Comparison of ENCODE assay signal across 9 cellular contexts in genomic region chr11:63491240-63491587, GRCh38. TPM values are rescaled to one million over a fixed set of nuclear protein-coding genes. Genes with fewer than 3 reads are reported as not detected.
DNase-seq lines count a peak whose midpoint lies in the region; ATAC-seq and TF ChIP-seq lines count a peak whose summit lies in the region.
"Had no signal": no experiment of that assay in that cellular context is flagged by ENCODE, and none has a peak within 500 bp of the region (broad histone marks: within the 10 kb centered on the region; RNA-seq: fewer than 3 reads in every experiment).

No MANE protein-coding gene starts in this region.

- H3K4me3 Mint-ChIP-seq in activated CD8-positive, alpha-beta memory T cell treated with anti-CD3 and anti-CD28 coated beads, Interleukin-2, amount 10 ng/mL, durations not matched to agents 7 days and 5 days: peak overlapping the region; percentile 71
- H3K4me3 Mint-ChIP-seq in mesothelial cell of epicardium: peak overlapping the region; percentile 78

- no peak for DNase-seq in activated CD8-positive, alpha-beta memory T cell treated with anti-CD3 and anti-CD28 coated beads, Interleukin-2, amount 10 ng/mL, durations not matched to agents 7 days and 5 days
- DNase-seq in activated CD8-positive, alpha-beta memory T cell treated with anti-CD3 and anti-CD28 coated beads, Interleukin-2, amount 50 U/mL, for 4 hours: no peak
- DNase-seq in dorsolateral prefrontal cortex (no peak), mesothelial cell of epicardium (ENCODE audit: low spot score in 2 of 2, unreplicated experiment in 2 of 2) (no peak), thyroid gland (no peak), NCI-H187 (lab: John Stamatoyannopoulos, UW) (no peak), NCI-H2227 (lab: John Stamatoyannopoulos, UW; ENCODE audit: unreplicated experiment) (no peak)

- H3K36me3 ChIP-seq in thyroid gland: no peaks in the 10 kb centered on the region

- H3K4me1 Mint-ChIP-seq in activated CD8-positive, alpha-beta memory T cell treated with anti-CD3 and anti-CD28 coated beads, Interleukin-2, amount 10 ng/mL, durations not matched to agents 7 days and 5 days: peaks cover 9% of the 10 kb centered on the region
- H3K4me1 Mint-ChIP-seq in mesothelial cell of epicardium: peaks cover 34% of the 10 kb centered on the region

- 5 to 6% methylated on average over 13 of the region's 13 CpGs for WGBS in thyroid gland, 2 donors

- H3K27me3 ChIP-seq in dorsolateral prefrontal cortex: no peaks in the 10 kb centered on the region
- H3K27me3 ChIP-seq in thyroid gland: no peaks in the 10 kb centered on the region

- no peaks in the 10 kb centered on the region for H3K9me3 Mint-ChIP-seq in activated CD8-positive, alpha-beta memory T cell treated with anti-CD3 and anti-CD28 coated beads, Interleukin-2, amount 10 ng/mL, durations not matched to agents 7 days and 5 days (ENCODE audit: low read depth)
- H3K9me3 Mint-ChIP-seq in mesothelial cell of epicardium: peaks cover 10% of the 10 kb centered on the region

- TF ChIP-seq CTCF in dorsolateral prefrontal cortex (IDR thresholded peaks at IDR 0.05 in 54 of 56, conservative IDR thresholded peaks at IDR 0.05 in 2 of 56; ENCODE audit: low read depth in 1 of 56, partially characterized antibody in 56 of 56) (no peak), mesothelial cell of epicardium (IDR thresholded peaks at IDR 0.05; ENCODE audit: unreplicated experiment) (no peak), thyroid gland (IDR thresholded peaks at IDR 0.05) (no peak)

- H3K9me3 ChIP-seq in thyroid gland: no peaks in the 10 kb centered on the region

- H3K4me3 ChIP-seq in dorsolateral prefrontal cortex: peak overlapping the region; percentile 47 to 78 (median 67)
- peak overlapping the region; percentile 7 to 37 (median 37) for H3K4me3 ChIP-seq in thyroid gland (replicated peaks in 1 of 3)

- CTCF ChIA-PET in activated CD8-positive, alpha-beta memory T cell treated with anti-CD3 and anti-CD28 coated beads, Interleukin-2, amount 10 ng/mL, durations not matched to agents 7 days and 5 days (lab: Charles Lee): interaction anchor here (0.8 to 3.2 kb wide), 5 partner anchors 9 to 144 kb away, joined by 3 to 16 read pairs (median 3); partner anchors contain the start of gene PLAAT4

- H3K27ac Mint-ChIP-seq in activated CD8-positive, alpha-beta memory T cell treated with anti-CD3 and anti-CD28 coated beads, Interleukin-2, amount 10 ng/mL, durations not matched to agents 7 days and 5 days: no peak overlapping the region
- H3K27ac Mint-ChIP-seq in mesothelial cell of epicardium: peak overlapping the region; percentile 64
- H3K27ac Mint-ChIP-seq: IgD-negative memory B cell had no signal

- ATAC-seq in activated CD8-positive, alpha-beta memory T cell treated with anti-CD3 and anti-CD28 coated beads, Interleukin-2, amount 10 ng/mL, durations not matched to agents 7 days and 5 days: no peak
- ATAC-seq in GM19452 (IDR thresholded peaks at IDR 0.05; ENCODE audit: unreplicated experiment): no peak

- intact Hi-C loops in dorsolateral prefrontal cortex (cut with DNase I): loop anchor here in 1 of 2 donors (2.0 kb wide), 1 partner anchor 18 kb away; no protein-coding TSS in a partner anchor
- intact Hi-C loops in thyroid gland (cut with DNase I): no loop called here

- TF ChIP-seq POLR2A in thyroid gland (IDR thresholded peaks at IDR 0.05): no peak

- H3K4me1 ChIP-seq in thyroid gland: no peaks in the 10 kb centered on the region

- H3K27me3 Mint-ChIP-seq in activated CD8-positive, alpha-beta memory T cell treated with anti-CD3 and anti-CD28 coated beads, Interleukin-2, amount 10 ng/mL, durations not matched to agents 7 days and 5 days: peaks cover 50% of the 10 kb centered on the region
- peaks cover 14% of the 10 kb centered on the region for H3K27me3 Mint-ChIP-seq in mesothelial cell of epicardium (ENCODE audit: low read depth)

- H3K36me3 Mint-ChIP-seq in activated CD8-positive, alpha-beta memory T cell treated with anti-CD3 and anti-CD28 coated beads, Interleukin-2, amount 10 ng/mL, durations not matched to agents 7 days and 5 days: no peaks in the 10 kb centered on the region
- H3K36me3 Mint-ChIP-seq in mesothelial cell of epicardium: peaks cover 5% of the 10 kb centered on the region
- H3K36me3 Mint-ChIP-seq: IgD-negative memory B cell had no signal

- peak overlapping the region; percentile 13 to 94 (median 87) for H3K27ac ChIP-seq in dorsolateral prefrontal cortex
- no peak overlapping the region for H3K27ac ChIP-seq in thyroid gland

RNA-seq across cellular contexts. Expression of gene PLAAT5, which starts 0.2 kb away (rescaled TPM):
- total RNA-seq in activated CD8-positive, alpha-beta memory T cell treated with anti-CD3 and anti-CD28 coated beads, Interleukin-2, amount 10 ng/mL, durations not matched to agents 7 days and 5 days: under 1 TPM; 0.19 to 0.26 TPM
- total RNA-seq in dorsolateral prefrontal cortex (10 to 100 TPM in 8 of 120 experiments, 1 to 10 TPM in 112; 1.7 to 13.3 (median 6.4) TPM), mesothelial cell of epicardium (1.9 to 2.2 TPM (median 1.9 TPM) in 3 replicates), thyroid gland (1 to 10 TPM in 1 of 4 donors, under 1 TPM in 3; 0.34 to 1.1 (median 0.59) TPM)

RNA-seq across cellular contexts. Expression of gene LGALS12, which starts 14.7 kb away (rescaled TPM):
- total RNA-seq in activated CD8-positive, alpha-beta memory T cell treated with anti-CD3 and anti-CD28 coated beads, Interleukin-2, amount 10 ng/mL, durations not matched to agents 7 days and 5 days: under 1 TPM; 0.23 to 0.29 TPM
- total RNA-seq in dorsolateral prefrontal cortex: under 1 TPM in 16 of 120 experiments, not detected in 104; 0.23 to 0.60 (median 0.40) TPM
- 0.58 to 0.89 TPM (median 0.79 TPM) in 3 replicates for total RNA-seq in mesothelial cell of epicardium
- total RNA-seq in thyroid gland: under 1 TPM in 1 of 4 donors, not detected in 3; 0.94 TPM

RNA-seq across cellular contexts. Expression of gene PLAAT4, which starts 45.4 kb away (rescaled TPM):
- total RNA-seq in activated CD8-positive, alpha-beta memory T cell treated with anti-CD3 and anti-CD28 coated beads, Interleukin-2, amount 10 ng/mL, durations not matched to agents 7 days and 5 days: 100 to 1,000 TPM in 1 of 2 experiments, 10 to 100 TPM in 1; 85.3 to 128 TPM
- total RNA-seq in dorsolateral prefrontal cortex (100 to 1,000 TPM in 2 of 120 experiments, 10 to 100 TPM in 118; 11.2 to 117 (median 25.4) TPM), mesothelial cell of epicardium (1.2 to 1.9 TPM (median 1.7 TPM) in 3 replicates), thyroid gland (10 to 100 TPM; 23.5 to 53.6 (median 39.8) TPM)

Comparison
In these comparisons a context has a peak if more than half of its experiments do, and no peak if none do; other contexts are left out.
1. H3K27ac ChIP-seq: peak in dorsolateral prefrontal cortex (59 of 59); none in thyroid gland (0 of 3).